16 cellular contexts compared by ENCODE assay signal in genomic region chr4:185591679-185592141, GRCh38. TPM values are rescaled to one million over a fixed set of nuclear protein-coding genes. Genes with fewer than 3 reads are reported as not detected.
A peak's percentile ranks its signal among the peaks of the same experiment; 100 is the strongest.
DNase-seq lines count a peak whose midpoint lies in the region; ATAC-seq and TF ChIP-seq lines count a peak whose summit lies in the region.
"Had no signal": no experiment of that assay in that cellular context is flagged by ENCODE, and none has a peak within 500 bp of the region (broad histone marks: within the 10 kb centered on the region; RNA-seq: fewer than 3 reads in every experiment).

No MANE protein-coding gene starts in this region.

- H3K27ac ChIP-seq in heart left ventricle = peak overlapping the region in 8 of 12 donors; percentile 23 to 88 (median 48)
- peak overlapping the region; percentile 4 to 54 for H3K27ac ChIP-seq in esophagus (ENCODE audit: low read depth in 2 of 2, low read length in 1 of 2)
- peak overlapping the region; percentile 16 to 60 for H3K27ac ChIP-seq in ovary

- no peak for DNase-seq in heart left ventricle
- DNase-seq in cardiac septum (ENCODE audit: low spot score) = no peak
- DNase-seq in ovary = peak in 3 of 5 donors; percentile 47 to 50 (median 48)
- DNase-seq in NCI-H1105 (lab: John Stamatoyannopoulos, UW) = no peak
- no peak for DNase-seq in GDM1 (lab: John Stamatoyannopoulos, UW)
- DNase-seq in foreskin fibroblast = no peak
- DNase-seq in stimulated activated naive CD8-positive, alpha-beta T cell treated with anti-CD3 and anti-CD28 coated beads, Interleukin-15, amount 100 ng/mL, for 72 hours = no peak
- DNase-seq: activated CD4-positive, alpha-beta T cell treated with anti-CD3 and anti-CD28 coated beads, Interleukin-2, amount 10 ng/mL, durations not matched to agents 7 days and 5 days; Calu3; Kasumi-1; NCI-H446; retina; T-helper 1 cell had no signal

- ATAC-seq in heart left ventricle = peak in 2 of 4 donors; percentile 13 to 25
- ATAC-seq in stimulated activated naive CD8-positive, alpha-beta T cell treated with anti-CD3 and anti-CD28 coated beads, Interleukin-15, amount 100 ng/mL, for 72 hours = no peak
- ATAC-seq: Panc1 had no signal

- peaks cover 0 to 48% (median 12%) of the 10 kb centered on the region in 9 donors for H3K36me3 ChIP-seq in heart left ventricle
- peaks cover 0 to 2% of the 10 kb centered on the region in 2 donors for H3K36me3 ChIP-seq in esophagus (ENCODE audit: control insufficient read depth in 2 of 2, insufficient read depth in 2 of 2, low read length in 1 of 2)
- H3K36me3 ChIP-seq in ovary = no peaks in the 10 kb centered on the region

- H3K4me1 Mint-ChIP-seq in stimulated activated naive CD8-positive, alpha-beta T cell treated with anti-CD3 and anti-CD28 coated beads, Interleukin-15, amount 100 ng/mL, for 72 hours = peaks cover 24% of the 10 kb centered on the region

- H3K27me3 ChIP-seq in heart left ventricle (peaks cover 0 to 9% (median 0%) of the 10 kb centered on the region in 9 donors), esophagus (ENCODE audit: control insufficient read depth in 1 of 2, insufficient read depth in 2 of 2, low read length in 2 of 2) (no peaks in the 10 kb centered on the region), ovary (no peaks in the 10 kb centered on the region)

- peaks cover 59% of the 10 kb centered on the region for H3K27me3 Mint-ChIP-seq in stimulated activated naive CD8-positive, alpha-beta T cell treated with anti-CD3 and anti-CD28 coated beads, Interleukin-15, amount 100 ng/mL, for 72 hours

- no peak for TF ChIP-seq POLR2A in heart left ventricle (IDR thresholded peaks at IDR 0.05)
- TF ChIP-seq POLR2A in ovary (IDR thresholded peaks at IDR 0.05) = no peak

- H3K4me1 ChIP-seq in heart left ventricle (peaks cover 0 to 25% (median 8%) of the 10 kb centered on the region in 12 donors), esophagus (ENCODE audit: control insufficient read depth in 2 of 2, insufficient read depth in 2 of 2, low read length in 1 of 2) (peaks cover 0 to 3% of the 10 kb centered on the region in 2 donors), ovary (ENCODE audit: insufficient read depth) (peaks cover 4% of the 10 kb centered on the region)

- no peak for TF ChIP-seq CTCF in heart left ventricle (IDR thresholded peaks at IDR 0.05)
- TF ChIP-seq CTCF in ovary (IDR thresholded peaks at IDR 0.05) = no peak
- no peak for TF ChIP-seq CTCF in foreskin fibroblast (IDR thresholded peaks at IDR 0.05; ENCODE audit: low read depth, low read length)

- H3K9me3 Mint-ChIP-seq in stimulated activated naive CD8-positive, alpha-beta T cell treated with anti-CD3 and anti-CD28 coated beads, Interleukin-15, amount 100 ng/mL, for 72 hours = no peaks in the 10 kb centered on the region
- H3K9me3 Mint-ChIP-seq: activated CD4-positive, alpha-beta T cell treated with anti-CD3 and anti-CD28 coated beads, Interleukin-2, amount 10 ng/mL, durations not matched to agents 7 days and 5 days; type B pancreatic cell had no signal

- H3K4me3 ChIP-seq in heart left ventricle (peak overlapping the region in 1 of 12 donors; percentile 11), esophagus (ENCODE audit: low read depth in 1 of 2, low read length in 2 of 2) (no peak overlapping the region), ovary (peak overlapping the region; percentile 15), foreskin fibroblast (ENCODE audit: low read depth in 1 of 2, low read length in 2 of 2) (no peak overlapping the region)

- intact Hi-C loops in heart left ventricle (cut with DNase I) (loop anchor here in 5 of 10 donors (2.0 to 10.0 kb wide), 7 partner anchors 54 to 387 kb away; partner anchors contain the start of genes PDLIM3 (in 3 of the 5), ANKRD37 (in 1 of the 5), CFAP97 (in 1 of the 5) and LRP2BP (in 1 of the 5)), cardiac septum (cut with DNase I) (loop anchor here (10.0 kb wide), 2 partner anchors 387 to 447 kb away; partner anchors contain the start of genes CFAP97, SLC25A4 and SNX25), ovary (cut with DNase I) (loop anchor here in 1 of 4 donors (5.0 kb wide), 1 partner anchor 119 kb away; the partner anchor contains the start of gene CCDC110)

- no peak overlapping the region for H3K27ac Mint-ChIP-seq in stimulated activated naive CD8-positive, alpha-beta T cell treated with anti-CD3 and anti-CD28 coated beads, Interleukin-15, amount 100 ng/mL, for 72 hours
- H3K27ac Mint-ChIP-seq: activated CD4-positive, alpha-beta T cell treated with anti-CD3 and anti-CD28 coated beads, Interleukin-2, amount 10 ng/mL, durations not matched to agents 7 days and 5 days; type B pancreatic cell had no signal

- no peak for TF ChIP-seq EP300 in ovary (IDR thresholded peaks at IDR 0.05)

- H3K9me3 ChIP-seq in heart left ventricle = no peaks in the 10 kb centered on the region
- no peaks in the 10 kb centered on the region for H3K9me3 ChIP-seq in esophagus (ENCODE audit: control insufficient read depth in 2 of 2, insufficient read depth in 1 of 2, low read depth in 1 of 2, low read length in 1 of 2)
- no peaks in the 10 kb centered on the region for H3K9me3 ChIP-seq in ovary

- 27 to 36% (median 31%) methylated on average over 4 of the region's 4 CpGs for WGBS in heart left ventricle, 4 donors
- WGBS in esophagus, 2 donors = 25 to 30% methylated on average over 4 of the region's 4 CpGs
- 3 to 7% (median 4%) methylated on average over 4 of the region's 4 CpGs for WGBS in ovary, 3 donors

- H3K4me3 Mint-ChIP-seq in stimulated activated naive CD8-positive, alpha-beta T cell treated with anti-CD3 and anti-CD28 coated beads, Interleukin-15, amount 100 ng/mL, for 72 hours = no peak overlapping the region
- H3K4me3 Mint-ChIP-seq: activated CD4-positive, alpha-beta T cell treated with anti-CD3 and anti-CD28 coated beads, Interleukin-2, amount 10 ng/mL, durations not matched to agents 7 days and 5 days; type B pancreatic cell had no signal

RNA-seq across cellular contexts. Expression of gene PDLIM3, which starts 56.4 kb away (rescaled TPM):
- 1,000 to 10,000 TPM in 1 of 9 donors, 100 to 1,000 TPM in 8; 111 to 1,156 (median 246) TPM for total RNA-seq in heart left ventricle
- 100 to 1,000 TPM; 187 to 367 TPM for polyA plus RNA-seq in heart left ventricle
- 265 TPM for total RNA-seq in cardiac septum
- polyA plus RNA-seq in esophagus = 10 to 100 TPM; 24.2 to 62.8 TPM
- total RNA-seq in ovary = 100 to 1,000 TPM in 3 of 7 donors, 10 to 100 TPM in 4; 40.9 to 220 (median 78.7) TPM
- 100 to 1,000 TPM in 1 of 2 donors, 10 to 100 TPM in 1; 49.5 to 146 TPM for polyA plus RNA-seq in ovary
- total RNA-seq: activated CD4-positive, alpha-beta T cell treated with anti-CD3 and anti-CD28 coated beads, Interleukin-2, amount 10 ng/mL, durations not matched to agents 7 days and 5 days had no signal

Comparison
In these comparisons a context has a peak if more than half of its experiments do, and no peak if none do; other contexts are left out.
1. DNase-seq: peak in ovary (3 of 5); none in heart left ventricle (0 of 5), cardiac septum (single experiment), NCI-H1105 (single experiment), GDM1 (single experiment), foreskin fibroblast (0 of 2) and stimulated activated naive CD8-positive, alpha-beta T cell treated with anti-CD3 and anti-CD28 coated beads, Interleukin-15, amount 100 ng/mL, for 72 hours (0 of 2).
2. Peak in every context shown above with its lines, with median percentiles within 50 percentile points of each other: H3K27ac ChIP-seq.